In the genomic region with DNA sequence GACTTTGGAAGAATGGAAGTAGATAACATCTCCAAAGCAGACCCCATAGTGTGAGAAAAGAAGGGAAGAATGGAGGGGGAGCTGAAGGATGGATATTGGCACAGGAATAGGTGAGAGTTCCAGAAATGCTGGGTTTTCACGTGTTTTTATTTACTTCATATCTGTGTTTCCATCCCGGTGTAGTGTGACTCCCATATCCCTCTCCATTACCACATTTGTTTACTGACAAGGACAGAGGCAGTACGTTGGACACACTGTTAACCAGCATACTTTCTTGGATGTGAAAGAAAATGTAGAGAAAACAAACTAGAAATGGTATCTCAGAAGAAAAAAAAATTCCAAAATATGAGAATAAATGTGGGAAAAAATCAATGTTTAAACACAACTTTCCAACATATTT, we compare ENCODE assay signal across 24 cellular contexts.
"Had no signal": no experiment of that assay in that cellular context is flagged by ENCODE, and none has a peak within 500 bp of the region (broad histone marks: within the 10 kb centered on the region; RNA-seq: fewer than 3 reads in every experiment).

No MANE protein-coding gene starts in this region.

- ATAC-seq: HepG2, K562, PC-3, Right ventricle myocardium inferior had no signal

- H3K36me3 ChIP-seq: Peyer's patch, SJSA1 had no signal

- H3K9me3 ChIP-seq: Peyer's patch, SJSA1 had no signal

- H3K9ac ChIP-seq: KMS-11 had no signal

- H3K4me2 ChIP-seq: KMS-11 had no signal

- DNase-seq: Kasumi-1, MM.1S, NCI-H1092 treated with DMSO at 0.1 percent for 48 hours, NCI-H1436, NCI-H187, NCI-H2029, NCI-H2081 treated with DMSO at 0.1 percent for 48 hours, NCI-H2171, NCI-H226, NCI-H446, NCI-H510A, NCI-H524 treated with DMSO at 0.1 percent for 48 hours, NCI-H69, NCI-H774, PC-3, Peyer's patch, SHP77 treated with DMSO at 0.1 percent for 48 hours had no signal

- H3K4me1 ChIP-seq: Peyer's patch had no signal

- H3K27ac ChIP-seq: KMS-11, Peyer's patch, SJSA1, SK-N-MC had no signal

- H3K4me3 ChIP-seq: K562, Peyer's patch, SJSA1, SK-N-MC had no signal

- H3K4me3 Mint-ChIP-seq: IgD-negative memory B cell had no signal

- H3K27me3 ChIP-seq: Peyer's patch had no signal
